In genomic region chr17:82740906-82741759, GRCh38 we compare ENCODE assay signal across 1 cellular context.
TF ChIP-seq lines count a peak whose summit lies in the region.

No MANE protein-coding gene starts in this region.

TF ChIP-seq in HepG2, 621 proteins besides CTCF, POLR2A, EP300 and RAD21 (continued from another document and continues in another):
- TF ChIP-seq ZNF615 (CRISPR knock-in tag; IDR thresholded peaks at IDR 0.05; ENCODE audit: borderline replicate concordance) (no peak), MNT (IDR thresholded peaks at IDR 0.05) (peak; percentile 20; the same call in 1 of the 2 replicates), KMT2B (CRISPR knock-in tag; IDR thresholded peaks at IDR 0.05) (peak; percentile 79), SRY (CRISPR knock-in tag; IDR thresholded peaks at IDR 0.05) (no peak), NONO (IDR thresholded peaks at IDR 0.05) (no peak), NONO (CRISPR knock-in tag; conservative IDR thresholded peaks at IDR 0.05) (peak; percentile 87), ZBTB39 (CRISPR knock-in tag; IDR thresholded peaks at IDR 0.05) (0 out of 2 replicates have a peak, but pooled peaks have one; percentile 47), AFF4 (CRISPR knock-in tag; IDR thresholded peaks at IDR 0.05) (0 out of 2 replicates have a peak, but pooled peaks have one; percentile 79), ATM (IDR thresholded peaks at IDR 0.05; ENCODE audit: borderline replicate concordance) (no peak), RBAK (CRISPR knock-in tag; IDR thresholded peaks at IDR 0.05) (peak; percentile 52; the same call in 1 of the 2 replicates), KAT7 (CRISPR knock-in tag; IDR thresholded peaks at IDR 0.05; ENCODE audit: borderline replicate concordance) (peak; percentile 61; the same call in 1 of the 2 replicates), IRF1 (CRISPR knock-in tag; IDR thresholded peaks at IDR 0.05; ENCODE audit: low read depth) (no peak), BRD4 (CRISPR knock-in tag; IDR thresholded peaks at IDR 0.05) (no peak; the same call in 1 of the 2 replicates), NFATC3 (CRISPR knock-in tag; IDR thresholded peaks at IDR 0.05) (no peak), PITX1 (CRISPR knock-in tag; IDR thresholded peaks at IDR 0.05) (peak; percentile 98), ZNF329 (CRISPR knock-in tag; IDR thresholded peaks at IDR 0.05; ENCODE audit: low read depth) (no peak), TMF1 (CRISPR knock-in tag; IDR thresholded peaks at IDR 0.05; ENCODE audit: low read depth) (no peak), ZMYM4 (CRISPR knock-in tag; IDR thresholded peaks at IDR 0.05) (peak; percentile 85), ZNF674 (CRISPR knock-in tag; IDR thresholded peaks at IDR 0.05; ENCODE audit: low read depth) (no peak), ZNF30 (CRISPR knock-in tag; IDR thresholded peaks at IDR 0.05) (no peak), PAWR (CRISPR knock-in tag; IDR thresholded peaks at IDR 0.05; ENCODE audit: borderline replicate concordance) (no peak), ZBTB7A (CRISPR knock-in tag; IDR thresholded peaks at IDR 0.05) (0 out of 2 replicates have a peak, but pooled peaks have one; percentile 74), ZNF547 (CRISPR knock-in tag; IDR thresholded peaks at IDR 0.05) (no peak), ZNF7 (CRISPR knock-in tag; IDR thresholded peaks at IDR 0.05) (peak; percentile 20; the same call in 1 of the 2 replicates), ADNP (CRISPR knock-in tag; IDR thresholded peaks at IDR 0.05) (no peak; the same call in 1 of the 2 replicates), GATAD2A (CRISPR knock-in tag; IDR thresholded peaks at IDR 0.05) (peak; percentile 98), POLR2AphosphoS5 (IDR thresholded peaks at IDR 0.05; ENCODE audit: low read depth, low read length) (no peak), ATAD3A (CRISPR knock-in tag; IDR thresholded peaks at IDR 0.05) (no peak), ZSCAN25 (CRISPR knock-in tag; IDR thresholded peaks at IDR 0.05) (peak; percentile 88), ZNF652 (CRISPR knock-in tag; IDR thresholded peaks at IDR 0.05; ENCODE audit: borderline replicate concordance, low read depth) (no peak; the same call in 1 of the 2 replicates), ZNF275 (CRISPR knock-in tag; IDR thresholded peaks at IDR 0.05; ENCODE audit: borderline replicate concordance) (no peak), STAT5B (CRISPR knock-in tag; IDR thresholded peaks at IDR 0.05) (no peak), DDIT3 (CRISPR knock-in tag; IDR thresholded peaks at IDR 0.05) (peak; percentile 90; the same call in 1 of the 2 replicates), ZNF234 (CRISPR knock-in tag; conservative IDR thresholded peaks at IDR 0.05) (no peak), MIER2 (CRISPR knock-in tag; IDR thresholded peaks at IDR 0.05) (peak; percentile 81; the same call in 1 of the 2 replicates), HMG20B (CRISPR knock-in tag; conservative IDR thresholded peaks at IDR 0.05) (peak; percentile 58; the same call in 1 of the 2 replicates), FOXO1 (CRISPR knock-in tag; IDR thresholded peaks at IDR 0.05) (peak; percentile 83)
- TF ChIP-seq, protein P1, sequence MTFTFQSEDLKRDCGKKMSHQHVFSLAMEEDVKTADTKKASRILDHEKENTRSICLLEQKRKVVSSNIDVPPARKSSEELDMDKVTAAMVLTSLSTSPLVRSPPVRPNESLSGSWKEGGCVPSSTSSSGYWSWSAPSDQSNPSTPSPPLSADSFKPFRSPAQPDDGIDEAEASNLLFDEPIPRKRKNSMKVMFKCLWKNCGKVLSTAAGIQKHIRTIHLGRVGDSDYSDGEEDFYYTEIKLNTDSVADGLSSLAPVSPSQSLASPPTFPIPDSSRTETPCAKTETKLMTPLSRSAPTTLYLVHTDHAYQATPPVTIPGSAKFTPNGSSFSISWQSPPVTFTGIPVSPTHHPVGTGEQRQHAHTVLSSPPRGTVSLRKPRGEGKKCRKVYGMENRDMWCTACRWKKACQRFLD (CRISPR knock-in tag; IDR thresholded peaks at IDR 0.05; ENCODE audit: borderline replicate concordance) = no peak
- TF ChIP-seq, protein P2, sequence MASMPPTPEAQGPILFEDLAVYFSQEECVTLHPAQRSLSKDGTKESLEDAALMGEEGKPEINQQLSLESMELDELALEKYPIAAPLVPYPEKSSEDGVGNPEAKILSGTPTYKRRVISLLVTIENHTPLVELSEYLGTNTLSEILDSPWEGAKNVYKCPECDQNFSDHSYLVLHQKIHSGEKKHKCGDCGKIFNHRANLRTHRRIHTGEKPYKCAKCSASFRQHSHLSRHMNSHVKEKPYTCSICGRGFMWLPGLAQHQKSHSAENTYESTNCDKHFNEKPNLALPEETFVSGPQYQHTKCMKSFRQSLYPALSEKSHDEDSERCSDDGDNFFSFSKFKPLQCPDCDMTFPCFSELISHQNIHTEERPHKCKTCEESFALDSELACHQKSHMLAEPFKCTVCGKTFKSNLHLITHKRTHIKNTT (CRISPR knock-in tag; IDR thresholded peaks at IDR 0.05) = no peak
- TF ChIP-seq, protein P3, sequence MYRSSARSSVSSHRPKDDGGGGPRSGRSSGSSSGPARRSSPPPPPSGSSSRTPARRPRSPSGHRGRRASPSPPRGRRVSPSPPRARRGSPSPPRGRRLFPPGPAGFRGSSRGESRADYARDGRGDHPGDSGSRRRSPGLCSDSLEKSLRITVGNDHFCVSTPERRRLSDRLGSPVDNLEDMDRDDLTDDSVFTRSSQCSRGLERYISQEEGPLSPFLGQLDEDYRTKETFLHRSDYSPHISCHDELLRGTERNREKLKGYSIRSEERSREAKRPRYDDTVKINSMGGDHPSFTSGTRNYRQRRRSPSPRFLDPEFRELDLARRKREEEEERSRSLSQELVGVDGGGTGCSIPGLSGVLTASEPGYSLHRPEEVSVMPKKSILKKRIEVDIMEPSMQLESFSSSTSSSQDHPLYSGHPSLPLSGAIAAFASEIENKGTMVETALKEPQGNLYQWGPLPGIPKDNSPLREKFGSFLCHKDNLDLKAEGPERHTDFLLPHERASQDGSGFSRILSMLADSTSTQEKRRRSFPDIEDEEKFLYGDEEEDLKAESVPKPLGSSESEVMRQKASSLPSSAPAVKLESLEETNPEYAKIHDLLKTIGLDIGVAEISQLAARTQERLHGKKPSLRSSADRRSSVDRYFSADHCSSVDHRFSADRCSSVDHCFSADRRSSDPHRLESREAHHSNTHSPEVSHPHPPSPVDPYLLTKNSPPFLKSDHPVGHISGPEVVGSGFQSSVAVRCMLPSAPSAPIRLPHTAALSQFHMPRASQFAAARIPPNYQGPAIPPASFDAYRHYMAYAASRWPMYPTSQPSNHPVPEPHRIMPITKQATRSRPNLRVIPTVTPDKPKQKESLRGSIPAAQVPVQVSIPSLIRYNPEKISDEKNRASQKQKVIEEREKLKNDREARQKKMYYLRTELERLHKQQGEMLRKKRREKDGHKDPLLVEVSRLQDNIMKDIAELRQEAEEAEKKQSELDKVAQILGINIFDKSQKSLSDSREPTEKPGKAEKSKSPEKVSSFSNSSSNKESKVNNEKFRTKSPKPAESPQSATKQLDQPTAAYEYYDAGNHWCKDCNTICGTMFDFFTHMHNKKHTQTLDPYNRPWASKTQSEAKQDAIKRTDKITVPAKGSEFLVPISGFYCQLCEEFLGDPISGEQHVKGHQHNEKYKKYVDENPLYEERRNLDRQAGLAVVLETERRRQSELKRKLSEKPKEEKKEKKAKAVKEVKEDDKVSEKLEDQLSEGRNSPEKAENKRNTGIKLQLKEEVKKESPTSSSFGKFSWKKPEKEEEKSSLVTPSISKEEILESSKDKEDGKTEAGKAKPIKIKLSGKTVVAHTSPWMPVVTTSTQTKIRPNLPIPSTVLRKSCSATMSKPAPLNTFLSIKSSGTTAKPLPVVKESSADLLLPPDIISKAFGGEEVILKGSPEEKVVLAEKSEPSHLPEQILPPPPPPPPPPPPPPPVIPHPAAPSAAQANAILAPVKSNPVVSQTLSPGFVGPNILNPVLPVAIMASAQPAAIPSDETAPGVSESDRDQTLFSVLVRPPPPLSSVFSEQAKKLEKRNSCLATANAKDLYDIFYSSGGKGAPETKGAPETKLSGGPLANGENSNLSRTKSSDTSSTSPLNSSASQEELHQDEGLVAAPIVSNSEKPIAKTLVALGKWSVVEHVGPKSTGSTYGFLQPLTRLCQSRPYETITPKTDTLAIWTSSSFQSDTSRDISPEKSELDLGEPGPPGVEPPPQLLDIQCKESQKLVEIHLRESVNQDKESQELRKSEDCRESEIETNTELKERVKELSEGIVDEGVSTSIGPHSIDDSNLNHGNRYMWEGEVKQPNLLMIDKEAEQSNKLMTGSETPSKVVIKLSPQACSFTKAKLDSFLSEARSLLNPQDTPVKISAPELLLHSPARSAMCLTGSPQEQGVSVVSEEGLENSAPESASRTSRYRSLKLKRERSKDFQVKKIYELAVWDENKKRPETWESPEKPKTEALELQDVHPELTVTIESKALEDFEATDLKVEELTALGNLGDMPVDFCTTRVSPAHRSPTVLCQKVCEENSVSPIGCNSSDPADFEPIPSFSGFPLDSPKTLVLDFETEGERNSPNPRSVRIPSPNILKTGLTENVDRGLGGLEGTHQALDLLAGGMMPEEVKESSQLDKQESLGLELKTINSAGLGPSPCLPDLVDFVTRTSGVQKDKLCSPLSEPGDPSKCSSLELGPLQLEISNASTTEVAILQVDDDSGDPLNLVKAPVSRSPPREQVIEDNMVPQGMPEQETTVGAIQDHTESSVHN (CRISPR knock-in tag; IDR thresholded peaks at IDR 0.05) = no peak
- TF ChIP-seq, protein P4, sequence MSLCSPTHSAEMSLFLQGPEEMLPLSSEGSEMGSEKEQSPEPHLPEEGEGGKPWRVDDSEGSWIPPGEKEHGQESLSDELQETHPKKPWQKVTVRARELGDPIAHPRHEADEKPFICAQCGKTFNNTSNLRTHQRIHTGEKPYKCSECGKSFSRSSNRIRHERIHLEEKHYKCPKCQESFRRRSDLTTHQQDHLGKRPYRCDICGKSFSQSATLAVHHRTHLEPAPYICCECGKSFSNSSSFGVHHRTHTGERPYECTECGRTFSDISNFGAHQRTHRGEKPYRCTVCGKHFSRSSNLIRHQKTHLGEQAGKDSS (CRISPR knock-in tag; IDR thresholded peaks at IDR 0.05; ENCODE audit: borderline replicate concordance, low read depth) = no peak; the same call in 1 of the 2 replicates
